ENCODE assay signal across 8 cellular contexts in genomic region chr13:46796129-46796514, GRCh38.
DNase-seq lines count a peak whose midpoint lies in the region; ATAC-seq and TF ChIP-seq lines count a peak whose summit lies in the region.

No MANE protein-coding gene starts in this region.

- H3K27ac ChIP-seq in SU-DHL-6 (ENCODE audit: low read depth, low read length) = 0 out of 2 replicates have a peak overlapping the region, but pooled peaks have one; percentile 8
- peak overlapping the region; percentile 96 for H3K27ac ChIP-seq in rectal smooth muscle tissue (ENCODE audit: low read depth, low read length)

- no peak for DNase-seq in GM12864 (ENCODE audit: low read depth)
- DNase-seq in fibroblast of mammary gland (ENCODE audit: low read depth) = no peak
- DNase-seq in DMS53 (lab: John Stamatoyannopoulos, UW) = no peak

- peak overlapping the region; percentile 73 for H3K4me3 ChIP-seq in GM12864 (ENCODE audit: low read depth, low read length)
- H3K4me3 ChIP-seq in SU-DHL-6 (ENCODE audit: insufficient read depth, low read length, poor library complexity, severe bottlenecking) = peak overlapping the region; percentile 90
- peak overlapping the region; percentile 76 for H3K4me3 ChIP-seq in fibroblast of mammary gland (ENCODE audit: control insufficient read depth, low read depth, low read length)
- peak overlapping the region; percentile 99 for H3K4me3 ChIP-seq in rectal smooth muscle tissue (ENCODE audit: low read length)

- peak overlapping the region; percentile 98 for H2AFZ ChIP-seq in SU-DHL-6 (ENCODE audit: low read depth, low read length, severe bottlenecking)

- H3F3A ChIP-seq in SU-DHL-6 (ENCODE audit: insufficient read depth) = peaks cover 12% of the 10 kb centered on the region

- TF ChIP-seq CTCF in GM12864 (IDR thresholded peaks at IDR 0.05; ENCODE audit: low read depth, low read length, missing control alignments) = no peak
- no peak for TF ChIP-seq CTCF in SU-DHL-6 (IDR thresholded peaks at IDR 0.05; ENCODE audit: insufficient read depth, low read length, poor library complexity, severe bottlenecking)
- TF ChIP-seq CTCF in fibroblast of mammary gland (conservative IDR thresholded peaks at IDR 0.05; ENCODE audit: control insufficient read depth, insufficient read depth, low read depth, low read length) = no peak

- no peaks in the 10 kb centered on the region for H4K20me1 ChIP-seq in SU-DHL-6 (ENCODE audit: low read depth, low read length)

- ATAC-seq in HG03521 (IDR thresholded peaks at IDR 0.05; ENCODE audit: unreplicated experiment) = no peak
- no peak for ATAC-seq in HG02678 (IDR thresholded peaks at IDR 0.05; ENCODE audit: unreplicated experiment)
- ATAC-seq in GM21825 (IDR thresholded peaks at IDR 0.05; ENCODE audit: unreplicated experiment) = no peak

- H3K36me3 ChIP-seq in SU-DHL-6 (ENCODE audit: low read length) (peaks cover 8% of the 10 kb centered on the region; the same call in 1 of the 2 replicates), rectal smooth muscle tissue (ENCODE audit: control insufficient read depth, insufficient read depth, low read length) (no peaks in the 10 kb centered on the region)

- no peaks in the 10 kb centered on the region for H3K9me3 ChIP-seq in SU-DHL-6 (ENCODE audit: insufficient read depth, low read length)

- H3K9ac ChIP-seq in SU-DHL-6 (ENCODE audit: low read length) (peak overlapping the region; percentile 89), rectal smooth muscle tissue (ENCODE audit: low read length) (peak overlapping the region; percentile 81)

- H3K79me2 ChIP-seq in SU-DHL-6 (ENCODE audit: insufficient read depth, low read length) = peaks cover 30% of the 10 kb centered on the region

- H3K27me3 ChIP-seq in SU-DHL-6 (ENCODE audit: low read length) = no peaks in the 10 kb centered on the region
- H3K27me3 ChIP-seq in rectal smooth muscle tissue (ENCODE audit: control insufficient read depth, insufficient read depth, low read length) = no peaks in the 10 kb centered on the region

- no peaks in the 10 kb centered on the region for H3K9me2 ChIP-seq in SU-DHL-6 (replicated peaks; ENCODE audit: insufficient read depth, low read length)

- peak overlapping the region; percentile 85 for H3K4me2 ChIP-seq in SU-DHL-6 (ENCODE audit: low read depth, low read length, poor library complexity, severe bottlenecking)

- peaks cover 8% of the 10 kb centered on the region for H3K4me1 ChIP-seq in rectal smooth muscle tissue (ENCODE audit: control insufficient read depth, insufficient read depth, low read length)
